Comparison of ENCODE assay signal across 8 cellular contexts in genomic region chr1:1273535-1274298, GRCh38. TPM values are rescaled to one million over a fixed set of nuclear protein-coding genes. Genes with fewer than 3 reads are reported as not detected.
DNase-seq lines count a peak whose midpoint lies in the region; ATAC-seq and TF ChIP-seq lines count a peak whose summit lies in the region.

Gene UBE2J2 (minus strand): TSS chr1:1273854. CDS start chr1:1267992, 5,862 bp downstream.

- H3K9ac ChIP-seq in DND-41 (ENCODE audit: low read depth, low read length) (peak within 1 kb of the TSS; percentile 86), MM.1S (ENCODE audit: low read length) (peak within 1 kb of the TSS; percentile 85)

- peak; percentile 48 to 60 for TF ChIP-seq POLR2A in gastroesophageal sphincter (IDR thresholded peaks at IDR 0.05)

- no peaks in the 10 kb centered on the region for H3K9me2 ChIP-seq in MM.1S (replicated peaks; ENCODE audit: insufficient read depth, low read length)

- no peaks in the 10 kb centered on the region for H3K27me3 ChIP-seq in DND-41 (ENCODE audit: insufficient read depth, low read length, poor library complexity)
- H3K27me3 ChIP-seq in MM.1S (replicated peaks; ENCODE audit: insufficient read depth, low read length): no peaks in the 10 kb centered on the region; the same call in 1 of the 2 replicates
- H3K27me3 ChIP-seq in gastroesophageal sphincter: no peaks in the 10 kb centered on the region

- H3K4me3 Mint-ChIP-seq in activated naive CD4-positive, alpha-beta T cell treated with anti-CD3 and anti-CD28 coated beads for 36 hours: peak within 1 kb of the TSS; percentile 85

- H3K79me2 ChIP-seq in DND-41 (ENCODE audit: insufficient read depth, low read length): peaks cover 54% of the 10 kb centered on the region
- peaks cover 42% of the 10 kb centered on the region for H3K79me2 ChIP-seq in MM.1S (ENCODE audit: low read length)

- intact Hi-C loops in activated naive CD4-positive, alpha-beta T cell treated with anti-CD3 and anti-CD28 coated beads for 36 hours (cut with micrococcal nuclease): loop anchor here (1.0 to 2.0 kb wide), 2 partner anchors 35 to 43 kb away; partner anchors contain the start of gene PUSL1

- CTCF ChIA-PET in activated naive CD4-positive, alpha-beta T cell treated with anti-CD3 and anti-CD28 coated beads for 36 hours (lab: Charles Lee): interaction anchor here (0.5 to 0.6 kb wide), 2 partner anchors 8 to 289 kb away, joined by 3 read pairs; no protein-coding TSS in a partner anchor

- H3K27ac ChIP-seq in DND-41 (ENCODE audit: low read length) (peak within 1 kb of the TSS; percentile 91), MM.1S (ENCODE audit: low read length) (no peak within 1 kb of the TSS), gastroesophageal sphincter (peak within 1 kb of the TSS; percentile 21 to 89 (median 86)), substantia nigra (ENCODE audit: low read depth, low read length, poor library complexity, severe bottlenecking) (peak within 1 kb of the TSS; percentile 90)

- no peaks in the 10 kb centered on the region for H3K9me3 Mint-ChIP-seq in activated naive CD4-positive, alpha-beta T cell treated with anti-CD3 and anti-CD28 coated beads for 36 hours

- peak; percentile 93 for DNase-seq in DND-41
- peak; percentile 92 for DNase-seq in H4 (ENCODE audit: low spot score)
- DNase-seq in MM.1S: peak; percentile 89
- peak; percentile 75 for DNase-seq in SK-N-DZ (ENCODE audit: low spot score)
- DNase-seq in activated naive CD4-positive, alpha-beta T cell treated with anti-CD3 and anti-CD28 coated beads for 36 hours: peak; percentile 95
- peak; percentile 48 for DNase-seq in non-pigmented ciliary epithelial cell (ENCODE audit: low read depth)
- DNase-seq in substantia nigra (lab: John Stamatoyannopoulos, UW): peak; percentile 63 to 97 (median 89)

- peak within 1 kb of the TSS; percentile 93 for H2AFZ ChIP-seq in DND-41 (ENCODE audit: low read depth, low read length)
- H2AFZ ChIP-seq in MM.1S (ENCODE audit: low read length): peak within 1 kb of the TSS; percentile 92

- H4K20me1 ChIP-seq in DND-41 (ENCODE audit: insufficient read depth, low read length): peaks cover 40% of the 10 kb centered on the region
- no peaks in the 10 kb centered on the region; the same call in 1 of the 2 replicates for H4K20me1 ChIP-seq in MM.1S (ENCODE audit: insufficient read depth, low read length)

- peaks cover 39% of the 10 kb centered on the region for H3K4me1 Mint-ChIP-seq in activated naive CD4-positive, alpha-beta T cell treated with anti-CD3 and anti-CD28 coated beads for 36 hours (ENCODE audit: low read depth)

- no CpG with 5 or more reads among the region's 103 CpGs for WGBS in gastroesophageal sphincter (ENCODE audit: low coverage in 1 of 2), 2 donors

- H3K36me3 Mint-ChIP-seq in activated naive CD4-positive, alpha-beta T cell treated with anti-CD3 and anti-CD28 coated beads for 36 hours (ENCODE audit: low read depth): peaks cover 15% of the 10 kb centered on the region

- H3F3A ChIP-seq in MM.1S (ENCODE audit: insufficient read depth, low read length): no peaks in the 10 kb centered on the region

- ATAC-seq in DND-41 (ENCODE audit: insufficient read depth, low read depth) (peak; percentile 94), gastroesophageal sphincter (peak; percentile 99)

- H3K27ac Mint-ChIP-seq in activated naive CD4-positive, alpha-beta T cell treated with anti-CD3 and anti-CD28 coated beads for 36 hours: peak within 1 kb of the TSS; percentile 80

- peak within 1 kb of the TSS; percentile 99 for H3K4me2 ChIP-seq in DND-41 (ENCODE audit: insufficient read depth, low read length)
- H3K4me2 ChIP-seq in MM.1S (ENCODE audit: low read depth, low read length): peak within 1 kb of the TSS; percentile 100

- H3K4me1 ChIP-seq in DND-41 (ENCODE audit: insufficient read depth, low read length) (peaks cover 43% of the 10 kb centered on the region), MM.1S (ENCODE audit: low read length) (peaks cover 10% of the 10 kb centered on the region), gastroesophageal sphincter (peaks cover 6 to 56% (median 35%) of the 10 kb centered on the region in 3 donors)

- no peak for TF ChIP-seq CTCF in DND-41 (IDR thresholded peaks at IDR 0.05; ENCODE audit: borderline replicate concordance, extremely low read depth, low read length, poor library complexity, severe bottlenecking)
- TF ChIP-seq CTCF in MM.1S (IDR thresholded peaks at IDR 0.05; ENCODE audit: low read length): no peak
- peak in 1 of 4 experiments; percentile 39 for TF ChIP-seq CTCF in gastroesophageal sphincter (IDR thresholded peaks at IDR 0.05)

- TF ChIP-seq EP300 in gastroesophageal sphincter (IDR thresholded peaks at IDR 0.05): no peak

- H3K4me3 ChIP-seq in DND-41 (ENCODE audit: low read depth in 1 of 2, low read length in 2 of 2) (peak within 1 kb of the TSS; percentile 89 to 96), MM.1S (ENCODE audit: low read length) (peak within 1 kb of the TSS; percentile 97), gastroesophageal sphincter (peak within 1 kb of the TSS; percentile 90 to 99)

- H3K9me3 ChIP-seq in DND-41 (ENCODE audit: insufficient read depth, low read length, severe bottlenecking) (no peaks in the 10 kb centered on the region), MM.1S (replicated peaks; ENCODE audit: insufficient read depth, low read length) (no peaks in the 10 kb centered on the region), gastroesophageal sphincter (no peaks in the 10 kb centered on the region)

- H3K27me3 Mint-ChIP-seq in activated naive CD4-positive, alpha-beta T cell treated with anti-CD3 and anti-CD28 coated beads for 36 hours (ENCODE audit: low read depth): no peaks in the 10 kb centered on the region

- peaks cover 30% of the 10 kb centered on the region for H3K36me3 ChIP-seq in DND-41 (ENCODE audit: insufficient read depth, low read length)
- no peaks in the 10 kb centered on the region for H3K36me3 ChIP-seq in MM.1S (replicated peaks; ENCODE audit: insufficient read depth, low read length)
- peaks cover 0 to 4% of the 10 kb centered on the region in 2 donors for H3K36me3 ChIP-seq in gastroesophageal sphincter

RNA-seq across cellular contexts. Expression of gene UBE2J2, which starts in this region (rescaled TPM):
- total RNA-seq in H4 (2014; rRNA removed; shearing (Covaris generic)): 52.7 and 66.5 TPM in 2 replicates
- 56.2 and 66.6 TPM in 2 replicates for polyA plus RNA-seq in SK-N-DZ (2014; cell fraction: cytosol; rRNA removed)
- polyA plus RNA-seq in SK-N-DZ (2014; cell fraction: nucleus; rRNA removed): 44.0 and 59.8 TPM in 2 replicates
- 10 to 100 TPM; 48.5 to 49.7 TPM for total RNA-seq in activated naive CD4-positive, alpha-beta T cell treated with anti-CD3 and anti-CD28 coated beads for 36 hours
- total RNA-seq in gastroesophageal sphincter: 10 to 100 TPM; 28.1 to 47.0 (median 37.9) TPM
